ENCODE assay signal across 1 cellular context in genomic region chr17:43528988-43529814, GRCh38.
TF ChIP-seq lines count a peak whose summit lies in the region.

No MANE protein-coding gene starts in this region.

TF ChIP-seq in IMR-90, 13 proteins besides CTCF, POLR2A, EP300 and RAD21 (continued from another document):
- TF ChIP-seq, protein P1, sequence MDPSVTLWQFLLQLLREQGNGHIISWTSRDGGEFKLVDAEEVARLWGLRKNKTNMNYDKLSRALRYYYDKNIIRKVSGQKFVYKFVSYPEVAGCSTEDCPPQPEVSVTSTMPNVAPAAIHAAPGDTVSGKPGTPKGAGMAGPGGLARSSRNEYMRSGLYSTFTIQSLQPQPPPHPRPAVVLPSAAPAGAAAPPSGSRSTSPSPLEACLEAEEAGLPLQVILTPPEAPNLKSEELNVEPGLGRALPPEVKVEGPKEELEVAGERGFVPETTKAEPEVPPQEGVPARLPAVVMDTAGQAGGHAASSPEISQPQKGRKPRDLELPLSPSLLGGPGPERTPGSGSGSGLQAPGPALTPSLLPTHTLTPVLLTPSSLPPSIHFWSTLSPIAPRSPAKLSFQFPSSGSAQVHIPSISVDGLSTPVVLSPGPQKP (IDR thresholded peaks at IDR 0.05; ENCODE audit: borderline replicate concordance, low read depth, low read length) = no peak
- TF ChIP-seq FOS (IDR thresholded peaks at IDR 0.05; ENCODE audit: low read depth, low read length) (no peak), BHLHE40 (IDR thresholded peaks at IDR 0.05; ENCODE audit: low read depth, low read length) (no peak), RCOR1 (IDR thresholded peaks at IDR 0.05; ENCODE audit: insufficient replicate concordance, low read length) (no peak), NFE2L2 (IDR thresholded peaks at IDR 0.05; ENCODE audit: low read depth, low read length) (no peak), SMC3 (IDR thresholded peaks at IDR 0.05; ENCODE audit: low read depth, low read length) (no peak), CEBPB (IDR thresholded peaks at IDR 0.05; ENCODE audit: low read depth, low read length) (no peak), MXI1 (IDR thresholded peaks at IDR 0.05; ENCODE audit: borderline replicate concordance, low read depth, low read length) (no peak)
